Comparison of ENCODE assay signal across 8 cellular contexts in genomic region chr2:199463708-199464613, GRCh38. TPM values are rescaled to one million over a fixed set of nuclear protein-coding genes. Genes with fewer than 3 reads are reported as not detected.
DNase-seq lines count a peak whose midpoint lies in the region; TF ChIP-seq lines count a peak whose summit lies in the region.

No MANE protein-coding gene starts in this region.

- intact Hi-C loops in activated CD4-positive, alpha-beta memory T cell treated with anti-CD3 and anti-CD28 coated beads for 36 hours (cut with micrococcal nuclease): no loop called here

- H3K27me3 Mint-ChIP-seq in activated CD4-positive, alpha-beta memory T cell treated with anti-CD3 and anti-CD28 coated beads for 36 hours: peaks cover 78% of the 10 kb centered on the region

- H3K36me3 ChIP-seq in right atrium auricular region: no peaks in the 10 kb centered on the region

- in situ Hi-C loops in GM13977 (cut with MboI; ENCODE audit: low pct_unique_long_range_greater_than_20kb, low sequenced_read_pairs, unreplicated experiment): no loop called here

- H3K4me3 Mint-ChIP-seq in activated CD4-positive, alpha-beta memory T cell treated with anti-CD3 and anti-CD28 coated beads for 36 hours: peak overlapping the region; percentile 29

- peaks cover 57 to 79% of the 10 kb centered on the region in 2 donors for H3K27me3 ChIP-seq in right atrium auricular region

- H3K4me3 ChIP-seq in right atrium auricular region (peak overlapping the region; percentile 8 to 49), skeletal muscle cell (ENCODE audit: low read depth, low read length) (peak overlapping the region; percentile 51)

- POLR2A ChIA-PET in activated CD4-positive, alpha-beta memory T cell treated with anti-CD3 and anti-CD28 coated beads for 36 hours (lab: Charles Lee): no interaction called here

- H3K9me3 Mint-ChIP-seq in activated CD4-positive, alpha-beta memory T cell treated with anti-CD3 and anti-CD28 coated beads for 36 hours: no peaks in the 10 kb centered on the region

- no peaks in the 10 kb centered on the region for H3K9me3 ChIP-seq in right atrium auricular region

- DNase-seq in GM13977 (ENCODE audit: low spot score): peak; percentile 37
- DNase-seq in activated CD4-positive, alpha-beta memory T cell treated with anti-CD3 and anti-CD28 coated beads for 36 hours: peak; percentile 12
- no peak for DNase-seq in right atrium auricular region (ENCODE audit: low spot score)
- no peak for DNase-seq in skeletal muscle cell (ENCODE audit: low read depth)
- DNase-seq in iPS-NIHi7 (ENCODE audit: extremely low spot score): no peak
- no peak for DNase-seq in NCI-H2171 (lab: John Stamatoyannopoulos, UW)
- no peak for DNase-seq in stimulated activated CD4-positive, alpha-beta T cell treated with anti-CD3 and anti-CD28 coated beads, Interleukin-4, amount 100 ng/mL, for 4 hours
- DNase-seq in NCI-H748 (lab: John Stamatoyannopoulos, UW; ENCODE audit: unreplicated experiment): no peak

- H3K27ac Mint-ChIP-seq in activated CD4-positive, alpha-beta memory T cell treated with anti-CD3 and anti-CD28 coated beads for 36 hours: no peak overlapping the region

- H3K36me3 Mint-ChIP-seq in activated CD4-positive, alpha-beta memory T cell treated with anti-CD3 and anti-CD28 coated beads for 36 hours: peaks cover 2% of the 10 kb centered on the region

- no peak for TF ChIP-seq CTCF in GM13977 (IDR thresholded peaks at IDR 0.05; ENCODE audit: extremely low read depth, insufficient read depth, missing control alignments)
- peak in 1 of 2 donors; percentile 12 for TF ChIP-seq CTCF in right atrium auricular region (IDR thresholded peaks at IDR 0.05)

- peaks cover 21% of the 10 kb centered on the region for H3K4me1 Mint-ChIP-seq in activated CD4-positive, alpha-beta memory T cell treated with anti-CD3 and anti-CD28 coated beads for 36 hours (ENCODE audit: low read depth)

- H3K4me1 ChIP-seq in right atrium auricular region: peaks cover 0 to 41% of the 10 kb centered on the region in 2 donors

- CTCF ChIA-PET in activated CD4-positive, alpha-beta memory T cell treated with anti-CD3 and anti-CD28 coated beads for 36 hours (lab: Charles Lee): interaction anchor here (0.6 to 2.2 kb wide), 3 partner anchors 8 to 32 kb away, joined by 4 to 6 read pairs (median 6); no protein-coding TSS in a partner anchor

- H3K27ac ChIP-seq in right atrium auricular region: no peak overlapping the region

RNA-seq across cellular contexts. Expression of gene SATB2, which starts 6.2 kb away (rescaled TPM):
- under 1 TPM; 0.17 to 0.19 TPM for total RNA-seq in activated CD4-positive, alpha-beta memory T cell treated with anti-CD3 and anti-CD28 coated beads for 36 hours
- total RNA-seq in right atrium auricular region: 1 to 10 TPM; 1.0 to 1.2 TPM

Comparison
In these comparisons a context has a peak if more than half of its experiments do, and no peak if none do; other contexts are left out.
1. DNase-seq: peak in GM13977 (single experiment) and activated CD4-positive, alpha-beta memory T cell treated with anti-CD3 and anti-CD28 coated beads for 36 hours (single experiment); none in right atrium auricular region (single experiment), skeletal muscle cell (single experiment), iPS-NIHi7 (single experiment), NCI-H2171 (single experiment), stimulated activated CD4-positive, alpha-beta T cell treated with anti-CD3 and anti-CD28 coated beads, Interleukin-4, amount 100 ng/mL, for 4 hours (0 of 2) and NCI-H748 (single experiment).